ENCODE assay signal across 33 cellular contexts in the genomic region with DNA sequence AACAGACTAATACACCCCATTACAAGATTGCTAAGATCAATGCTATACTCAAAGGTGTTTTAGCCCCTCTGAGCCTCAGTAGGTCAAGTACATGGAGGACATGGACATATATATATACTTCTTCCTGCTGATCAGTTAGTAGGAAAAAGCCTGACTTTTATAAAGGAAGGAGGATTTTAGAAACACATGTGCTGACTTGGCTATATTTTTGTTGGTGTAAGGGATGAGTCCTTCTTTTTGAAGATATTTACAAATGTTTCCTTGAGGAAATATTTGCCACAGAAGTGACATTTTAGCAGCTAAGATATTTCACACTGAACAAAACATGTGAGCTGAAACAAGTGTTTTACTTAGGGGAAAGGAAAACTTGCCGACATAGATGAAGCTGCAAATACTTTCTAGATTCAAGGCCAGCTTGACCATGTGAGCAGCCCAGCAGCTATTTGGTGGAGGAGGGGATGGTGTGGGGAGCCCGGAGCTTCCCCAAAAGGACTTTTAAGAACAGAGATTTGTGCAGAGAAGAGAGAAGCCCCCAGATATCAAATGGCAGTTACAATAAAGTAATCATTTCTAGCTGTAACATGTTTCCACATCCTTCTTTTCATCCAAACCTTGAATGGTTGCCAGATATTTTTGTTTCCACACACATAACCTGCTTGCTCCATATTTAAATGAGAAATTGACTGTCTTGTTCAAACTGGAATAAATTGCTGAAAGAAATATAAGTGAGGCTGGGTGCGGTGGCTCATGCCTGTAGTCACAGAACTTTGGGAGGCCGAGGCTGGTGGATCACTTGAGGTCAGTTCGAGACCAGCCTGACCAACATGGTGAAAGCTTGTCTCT.
"Had no signal": no experiment of that assay in that cellular context is flagged by ENCODE, and none has a peak within 500 bp of the region (broad histone marks: within the 10 kb centered on the region; RNA-seq: fewer than 3 reads in every experiment).

No MANE protein-coding gene starts in this region.

- H3K9me3 Mint-ChIP-seq: activated CD4-positive, alpha-beta memory T cell treated with anti-CD3 and anti-CD28 coated beads for 36 hours; natural killer cell treated with Interleukin-12 subunit alpha and Interleukin-12 subunit beta and Interleukin-15 and Interleukin-18, amount 100 ng/mL, for 72 hours had no signal

- H3K27me3 Mint-ChIP-seq: activated CD4-positive, alpha-beta T cell treated with anti-CD3 and anti-CD28 coated beads, Interleukin-2, amount 10 ng/mL, durations not matched to agents 24 days and 14 days; activated naive CD4-positive, alpha-beta T cell treated with anti-CD3 and anti-CD28 coated beads, Interleukin-2, amount 10 ng/mL, durations not matched to agents 7 days and 5 days; activated naive CD8-positive, alpha-beta T cell treated with anti-CD3 and anti-CD28 coated beads, Interleukin-2, amount 10 ng/mL, durations not matched to agents 7 days and 5 days had no signal

- H3K9me3 ChIP-seq: gastrocnemius medialis, left ventricle myocardium inferior, mucosa of descending colon, neutrophil, upper lobe of right lung had no signal

- H3K27ac ChIP-seq: brain microvascular endothelial cell, epithelial cell of prostate, gastrocnemius medialis, left ventricle myocardium inferior, neutrophil, skin epidermis, upper lobe of right lung had no signal

- H3K4me1 Mint-ChIP-seq: activated CD4-positive, alpha-beta T cell treated with anti-CD3 and anti-CD28 coated beads, Interleukin-2, amount 10 ng/mL, durations not matched to agents 24 days and 14 days; activated naive CD4-positive, alpha-beta T cell treated with anti-CD3 and anti-CD28 coated beads, Interleukin-2, amount 10 ng/mL, durations not matched to agents 7 days and 5 days; activated naive CD8-positive, alpha-beta T cell treated with anti-CD3 and anti-CD28 coated beads, Interleukin-2, amount 10 ng/mL, durations not matched to agents 7 days and 5 days had no signal

- H3K36me3 ChIP-seq: brain microvascular endothelial cell, gastrocnemius medialis, left ventricle myocardium inferior, neutrophil, upper lobe of right lung had no signal

- ATAC-seq: gastrocnemius medialis; mucosa of descending colon; natural killer cell treated with Interleukin-12 subunit alpha and Interleukin-12 subunit beta and Interleukin-15 and Interleukin-18, amount 100 ng/mL, for 72 hours; sciatic nerve; upper lobe of right lung had no signal

- FAIRE-seq: astrocyte had no signal

- H3K4me1 ChIP-seq: gastrocnemius medialis, left ventricle myocardium inferior, upper lobe of right lung had no signal

- H3K4me3 ChIP-seq: gastrocnemius medialis, left ventricle myocardium inferior, lung, mucosa of descending colon, skin epidermis, upper lobe of right lung had no signal

- H3K27me3 ChIP-seq: brain microvascular endothelial cell, gastrocnemius medialis, neutrophil, upper lobe of right lung had no signal

- H3K36me3 Mint-ChIP-seq: activated CD4-positive, alpha-beta memory T cell treated with anti-CD3 and anti-CD28 coated beads for 36 hours; activated naive CD4-positive, alpha-beta T cell treated with anti-CD3 and anti-CD28 coated beads, Interleukin-2, amount 10 ng/mL, durations not matched to agents 7 days and 5 days; activated naive CD8-positive, alpha-beta T cell treated with anti-CD3 and anti-CD28 coated beads, Interleukin-2, amount 10 ng/mL, durations not matched to agents 7 days and 5 days; natural killer cell treated with Interleukin-12 subunit alpha and Interleukin-12 subunit beta and Interleukin-15 and Interleukin-18, amount 100 ng/mL, for 72 hours had no signal

- H3K27ac Mint-ChIP-seq: activated CD4-positive, alpha-beta memory T cell treated with anti-CD3 and anti-CD28 coated beads for 36 hours; activated CD4-positive, alpha-beta T cell treated with anti-CD3 and anti-CD28 coated beads, Interleukin-2, amount 10 ng/mL, durations not matched to agents 24 days and 14 days; activated naive CD4-positive, alpha-beta T cell treated with anti-CD3 and anti-CD28 coated beads, Interleukin-2, amount 10 ng/mL, durations not matched to agents 7 days and 5 days; activated naive CD8-positive, alpha-beta T cell treated with anti-CD3 and anti-CD28 coated beads, Interleukin-2, amount 10 ng/mL, durations not matched to agents 7 days and 5 days; activated T-helper 1 cell treated with anti-CD3 and anti-CD28 coated beads, Interleukin-12 subunit alpha, Interleukin-12 subunit beta, Interleukin-2, Interleukin-4 antibody, amounts not matched to agents 30 ng/mL and 10 ng/mL and 1 ng/mL, durations not matched to agents 14 hours and 24 hours and 36 hours; natural killer cell treated with Interleukin-12 subunit alpha and Interleukin-12 subunit beta and Interleukin-15 and Interleukin-18, amount 100 ng/mL, for 72 hours; progenitor cell of endocrine pancreas; stimulated activated naive CD8-positive, alpha-beta T cell treated with anti-CD3 and anti-CD28 coated beads, Interleukin-15, Interleukin-2, amounts not matched to agents 100 ng/mL and 50 ng/mL, for 24 hours had no signal

- DNase-seq: activated CD4-positive, alpha-beta memory T cell treated with anti-CD3 and anti-CD28 coated beads for 36 hours; activated CD4-positive, alpha-beta T cell treated with anti-CD3 and anti-CD28 coated beads, Interleukin-2, amount 10 ng/mL, durations not matched to agents 24 days and 14 days; activated CD4-positive, CD25-positive, alpha-beta regulatory T cell treated with anti-CD3 and anti-CD28 coated beads, Interleukin-2, amount 50 U/mL, for 72 hours; activated CD8-positive, alpha-beta memory T cell treated with anti-CD3 and anti-CD28 coated beads, Interleukin-2, amount 50 U/mL, for 4 hours; activated effector memory CD4-positive, alpha-beta T cell treated with anti-CD3 and anti-CD28 coated beads, Interleukin-2, amount 50 U/mL, for 16 hours; activated naive CD4-positive, alpha-beta T cell treated with anti-CD3 and anti-CD28 coated beads, Interleukin-2, amount 10 ng/mL, durations not matched to agents 7 days and 5 days; activated naive CD8-positive, alpha-beta T cell treated with anti-CD3 and anti-CD28 coated beads, Interleukin-2, amount 10 ng/mL, durations not matched to agents 7 days and 5 days; activated T-cell treated with anti-CD3 and anti-CD28 coated beads, Interleukin-2, amount 50 U/mL, for 1 hour; amniotic stem cell; brain microvascular endothelial cell; central memory CD4-positive, alpha-beta T cell; dermis blood vessel endothelial cell; effector CD4-positive, alpha-beta T cell; gastrocnemius medialis; glutamatergic neuron; islet precursor cell; left ventricle myocardium inferior; mesendoderm; mucosa of descending colon; stimulated activated CD4-positive, alpha-beta T cell treated with anti-CD3 and anti-CD28 coated beads, Interleukin-12 subunit alpha, Interleukin-12 subunit beta, amount 100 ng/mL, for 4 hours; stimulated activated CD4-positive, alpha-beta T cell treated with anti-CD3 and anti-CD28 coated beads, Interleukin-4, amount 100 ng/mL, for 1 hour; T-helper 2 cell; upper lobe of right lung had no signal

- H3K4me3 Mint-ChIP-seq: activated CD4-positive, alpha-beta memory T cell treated with anti-CD3 and anti-CD28 coated beads for 36 hours; activated CD4-positive, alpha-beta T cell treated with anti-CD3 and anti-CD28 coated beads, Interleukin-2, amount 10 ng/mL, durations not matched to agents 24 days and 14 days; activated naive CD4-positive, alpha-beta T cell treated with anti-CD3 and anti-CD28 coated beads, Interleukin-2, amount 10 ng/mL, durations not matched to agents 7 days and 5 days; activated naive CD8-positive, alpha-beta T cell treated with anti-CD3 and anti-CD28 coated beads, Interleukin-2, amount 10 ng/mL, durations not matched to agents 7 days and 5 days; activated T-helper 1 cell treated with anti-CD3 and anti-CD28 coated beads, Interleukin-12 subunit alpha, Interleukin-12 subunit beta, Interleukin-2, Interleukin-4 antibody, amounts not matched to agents 30 ng/mL and 10 ng/mL and 1 ng/mL, durations not matched to agents 14 hours and 24 hours and 36 hours; natural killer cell treated with Interleukin-12 subunit alpha and Interleukin-12 subunit beta and Interleukin-15 and Interleukin-18, amount 100 ng/mL, for 72 hours; stimulated activated naive CD8-positive, alpha-beta T cell treated with anti-CD3 and anti-CD28 coated beads, Interleukin-15, Interleukin-2, amounts not matched to agents 100 ng/mL and 50 ng/mL, for 24 hours had no signal
